In genomic region chr3:31754575-31755278, GRCh38 we compare ENCODE assay signal across 9 cellular contexts.
DNase-seq lines count a peak whose midpoint lies in the region; ATAC-seq and TF ChIP-seq lines count a peak whose summit lies in the region.
"Had no signal": no experiment of that assay in that cellular context is flagged by ENCODE, and none has a peak within 500 bp of the region (broad histone marks: within the 10 kb centered on the region; RNA-seq: fewer than 3 reads in every experiment).

No MANE protein-coding gene starts in this region.

- H3K9me3 Mint-ChIP-seq in activated naive CD8-positive, alpha-beta T cell treated with anti-CD3 and anti-CD28 coated beads, Interleukin-2, amount 50 U/mL, for 24 hours: no peaks in the 10 kb centered on the region

- H3K27ac ChIP-seq in transverse colon: no peak overlapping the region
- H3K27ac ChIP-seq in tibial artery: no peak overlapping the region

- 71 to 88% methylated on average over 4 to 6 of the region's 6 CpGs for WGBS in transverse colon (ENCODE audit: low coverage in 1 of 2), 2 donors

- ATAC-seq in GM18907 (IDR thresholded peaks at IDR 0.05; ENCODE audit: unreplicated experiment): peak; percentile 92
- ATAC-seq in GM21526 (IDR thresholded peaks at IDR 0.05; ENCODE audit: low FRiP score, unreplicated experiment): peak; percentile 88
- peak; percentile 86 for ATAC-seq in HG03159 (IDR thresholded peaks at IDR 0.05; ENCODE audit: unreplicated experiment)
- peak; percentile 71 for ATAC-seq in activated naive CD8-positive, alpha-beta T cell treated with anti-CD3 and anti-CD28 coated beads, Interleukin-2, amount 50 U/mL, for 24 hours

- H3K4me3 ChIP-seq in transverse colon: no peak overlapping the region
- no peak overlapping the region for H3K4me3 ChIP-seq in tibial artery

- H3K4me1 Mint-ChIP-seq in activated naive CD8-positive, alpha-beta T cell treated with anti-CD3 and anti-CD28 coated beads, Interleukin-2, amount 50 U/mL, for 24 hours: peaks cover 25% of the 10 kb centered on the region

- H3K27ac Mint-ChIP-seq in activated naive CD8-positive, alpha-beta T cell treated with anti-CD3 and anti-CD28 coated beads, Interleukin-2, amount 50 U/mL, for 24 hours: no peak overlapping the region

- no peaks in the 10 kb centered on the region for H3K36me3 Mint-ChIP-seq in activated naive CD8-positive, alpha-beta T cell treated with anti-CD3 and anti-CD28 coated beads, Interleukin-2, amount 50 U/mL, for 24 hours (ENCODE audit: low read depth)

- TF ChIP-seq CTCF in transverse colon (IDR thresholded peaks at IDR 0.05) (no peak), tibial artery (IDR thresholded peaks at IDR 0.05) (no peak)

- no peak overlapping the region for H3K4me3 Mint-ChIP-seq in activated naive CD8-positive, alpha-beta T cell treated with anti-CD3 and anti-CD28 coated beads, Interleukin-2, amount 50 U/mL, for 24 hours

- TF ChIP-seq EP300 in transverse colon (IDR thresholded peaks at IDR 0.05; ENCODE audit: low read depth): no peak

- no peaks in the 10 kb centered on the region for H3K27me3 Mint-ChIP-seq in activated naive CD8-positive, alpha-beta T cell treated with anti-CD3 and anti-CD28 coated beads, Interleukin-2, amount 50 U/mL, for 24 hours

- no peaks in the 10 kb centered on the region for H3K9me3 ChIP-seq in transverse colon
- H3K9me3 ChIP-seq in tibial artery: no peaks in the 10 kb centered on the region

- no peaks in the 10 kb centered on the region for H3K27me3 ChIP-seq in transverse colon
- no peaks in the 10 kb centered on the region for H3K27me3 ChIP-seq in tibial artery

- in situ Hi-C loops in ACHN (cut with HindIII; ENCODE audit: low pct_ligation_motif_present, low pct_unique_long_range_greater_than_20kb, low sequenced_read_pairs): no loop called here
- in situ Hi-C loops in transverse colon (cut with MboI; ENCODE audit: low pct_ligation_motif_present in 1 of 4, low pct_unique_long_range_greater_than_20kb in 1 of 4, low sequenced_read_pairs in 3 of 4): loop anchor here in 2 of 4 donors (25.0 kb wide), 2 partner anchors 967 to 992 kb away; no protein-coding TSS in a partner anchor

- no peak for DNase-seq in activated naive CD8-positive, alpha-beta T cell treated with anti-CD3 and anti-CD28 coated beads, Interleukin-2, amount 50 U/mL, for 24 hours
- no peak for DNase-seq in ACHN
- no peak for DNase-seq in transverse colon
- DNase-seq in tibial artery: no peak
- DNase-seq: NCI-H69, T-helper 9 cell had no signal

- no peak for TF ChIP-seq POLR2A in transverse colon (IDR thresholded peaks at IDR 0.05)

- intact Hi-C loops in transverse colon (cut with DNase I; ENCODE audit: low total_unique reads): no loop called here
- intact Hi-C loops in tibial artery (cut with DNase I; ENCODE audit: low total_unique reads): no loop called here

- H3K36me3 ChIP-seq in transverse colon (no peaks in the 10 kb centered on the region), tibial artery (no peaks in the 10 kb centered on the region)

- H3K4me1 ChIP-seq in transverse colon: peaks cover 0 to 14% (median 0%) of the 10 kb centered on the region in 4 donors
- H3K4me1 ChIP-seq in tibial artery: no peaks in the 10 kb centered on the region
